1 cellular context compared by ENCODE assay signal in genomic region chr11:35763301-35763700, GRCh38.
TF ChIP-seq lines count a peak whose summit lies in the region.

No MANE protein-coding gene starts in this region.

TF ChIP-seq in HepG2, 621 proteins besides CTCF, POLR2A, EP300 and RAD21 (continued from another document):
- TF ChIP-seq HOXA3 (CRISPR knock-in tag; IDR thresholded peaks at IDR 0.05) = no peak
- no peak for TF ChIP-seq ZNF414 (CRISPR knock-in tag; IDR thresholded peaks at IDR 0.05)
- no peak for TF ChIP-seq ZC3H13 (CRISPR knock-in tag; IDR thresholded peaks at IDR 0.05)
- no peak for TF ChIP-seq SRSF9 (IDR thresholded peaks at IDR 0.05; ENCODE audit: borderline replicate concordance, insufficient read depth, low read depth, low read length, poor library complexity, severe bottlenecking)
- TF ChIP-seq TERF1 (CRISPR knock-in tag; IDR thresholded peaks at IDR 0.05) = no peak
- no peak for TF ChIP-seq DBP (CRISPR knock-in tag; IDR thresholded peaks at IDR 0.05; ENCODE audit: not compliant biosample characterization)
- no peak for TF ChIP-seq RCOR2 (CRISPR knock-in tag; IDR thresholded peaks at IDR 0.05)
- TF ChIP-seq ZNF724P (CRISPR knock-in tag; IDR thresholded peaks at IDR 0.05; ENCODE audit: borderline replicate concordance) = no peak
TF ChIP-seq in HepG2: peak in this region for 2.
